22 cellular contexts compared by ENCODE assay signal in the genomic region with DNA sequence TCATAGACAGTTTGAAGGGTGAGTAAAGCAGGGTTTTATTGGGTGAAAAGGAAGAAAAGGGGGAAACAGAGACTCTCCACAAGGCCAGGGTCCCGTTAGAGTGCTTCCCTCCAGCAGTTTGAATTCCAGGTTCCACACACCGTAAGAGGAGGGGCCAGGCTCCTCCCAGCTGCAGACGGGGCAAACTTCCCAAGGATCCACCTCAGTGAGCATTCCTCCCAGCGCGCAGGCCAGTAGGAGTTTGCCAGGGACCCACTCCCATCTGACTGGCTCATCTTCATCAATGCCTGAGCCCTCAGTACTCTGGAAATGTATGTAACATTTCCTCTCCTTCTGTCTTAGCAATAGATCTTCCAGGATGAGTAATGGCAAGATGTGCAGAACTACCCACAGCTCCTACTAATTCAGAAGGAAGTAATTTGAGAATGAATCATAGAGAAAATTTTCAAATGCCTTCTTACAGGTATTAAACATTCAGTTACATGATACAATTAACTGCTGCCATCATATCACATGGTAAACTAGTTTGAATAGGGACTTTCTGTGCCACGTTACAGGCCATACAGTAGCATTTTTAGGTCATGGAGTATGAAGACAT. TPM values are rescaled to one million over a fixed set of nuclear protein-coding genes. Genes with fewer than 3 reads are reported as not detected.
A peak's percentile ranks its signal among the peaks of the same experiment; 100 is the strongest.
DNase-seq lines count a peak whose midpoint lies in the region; ATAC-seq and TF ChIP-seq lines count a peak whose summit lies in the region.
"Had no signal": no experiment of that assay in that cellular context is flagged by ENCODE, and none has a peak within 500 bp of the region (broad histone marks: within the 10 kb centered on the region; RNA-seq: fewer than 3 reads in every experiment).

No MANE protein-coding gene starts in this region.

- no peak overlapping the region for H3K27ac Mint-ChIP-seq in activated CD4-positive, alpha-beta T cell treated with anti-CD3 and anti-CD28 coated beads, Interleukin-2, amount 10 ng/mL, durations not matched to agents 7 days and 5 days
- H3K27ac Mint-ChIP-seq: natural killer cell treated with Interleukin-12 subunit alpha and Interleukin-12 subunit beta and Interleukin-15 and Interleukin-18, amount 100 ng/mL, for 72 hours; progenitor cell of endocrine pancreas; stimulated activated naive B cell treated with anti-CD40 and anti-IgM and Interleukin-4, amounts not matched to agents 10 μg/mL and 1 μg/mL and 100 μg/mL, for 72 hours had no signal

- no peak overlapping the region for H3K4me3 ChIP-seq in astrocyte of the spinal cord (ENCODE audit: low read depth, low read length)
- H3K4me3 ChIP-seq in aorta (ENCODE audit: low read length in 2 of 2), result no peak overlapping the region
- H3K4me3 ChIP-seq in SJCRH30, result no peak overlapping the region
- H3K4me3 ChIP-seq: coronary artery, SJSA1, tibial artery had no signal

- H3K4me1 Mint-ChIP-seq in activated CD4-positive, alpha-beta T cell treated with anti-CD3 and anti-CD28 coated beads, Interleukin-2, amount 10 ng/mL, durations not matched to agents 7 days and 5 days, result no peaks in the 10 kb centered on the region
- H3K4me1 Mint-ChIP-seq: stimulated activated naive B cell treated with anti-CD40 and anti-IgM and Interleukin-4, amounts not matched to agents 10 μg/mL and 1 μg/mL and 100 μg/mL, for 72 hours had no signal

- H3K9me3 ChIP-seq in aorta (ENCODE audit: control insufficient read depth, low read length) (no peaks in the 10 kb centered on the region), SJCRH30 (replicated peaks) (no peaks in the 10 kb centered on the region)
- H3K9me3 ChIP-seq: SJSA1, tibial artery had no signal

- H3K36me3 ChIP-seq in aorta (ENCODE audit: control insufficient read depth in 1 of 2, insufficient read depth in 2 of 2, low read length in 1 of 2), result no peaks in the 10 kb centered on the region
- H3K36me3 ChIP-seq in SJCRH30, result no peaks in the 10 kb centered on the region
- H3K36me3 ChIP-seq: SJSA1, tibial artery had no signal

- intact Hi-C loops in aorta (cut with DNase I), result no loop called here

- H3K4me1 ChIP-seq in aorta (ENCODE audit: control insufficient read depth in 1 of 2, insufficient read depth in 2 of 2, low read length in 2 of 2) (no peaks in the 10 kb centered on the region), SJCRH30 (no peaks in the 10 kb centered on the region)
- H3K4me1 ChIP-seq: SJSA1, tibial artery had no signal

- CTCF ChIA-PET in activated CD4-positive, alpha-beta T cell treated with anti-CD3 and anti-CD28 coated beads, Interleukin-2, amount 10 ng/mL, durations not matched to agents 7 days and 5 days (lab: Charles Lee), result no interaction called here

- no peaks in the 10 kb centered on the region for H3K27me3 Mint-ChIP-seq in activated CD4-positive, alpha-beta T cell treated with anti-CD3 and anti-CD28 coated beads, Interleukin-2, amount 10 ng/mL, durations not matched to agents 7 days and 5 days
- H3K27me3 Mint-ChIP-seq: natural killer cell treated with Interleukin-12 subunit alpha and Interleukin-12 subunit beta and Interleukin-15 and Interleukin-18, amount 100 ng/mL, for 72 hours; progenitor cell of endocrine pancreas; stimulated activated naive B cell treated with anti-CD40 and anti-IgM and Interleukin-4, amounts not matched to agents 10 μg/mL and 1 μg/mL and 100 μg/mL, for 72 hours had no signal

- H3K27me3 ChIP-seq in aorta (ENCODE audit: control insufficient read depth in 1 of 2, insufficient read depth in 2 of 2, low read length in 1 of 2) (no peaks in the 10 kb centered on the region), SJCRH30 (no peaks in the 10 kb centered on the region)
- H3K27me3 ChIP-seq: SJSA1, tibial artery had no signal

- 54 to 60% methylated on average over 6 of the region's 6 CpGs for WGBS in aorta, 2 donors

- ATAC-seq in aorta (ENCODE audit: low FRiP score), result peak; percentile 28
- ATAC-seq: activated CD4-positive, CD25-positive, alpha-beta regulatory T cell treated with anti-CD3 and anti-CD28 coated beads, Interleukin-2, amount 50 U/mL, for 24 hours; natural killer cell treated with Interleukin-12 subunit alpha and Interleukin-12 subunit beta and Interleukin-15 and Interleukin-18, amount 100 ng/mL, for 72 hours; stimulated activated naive B cell treated with anti-CD40 and anti-IgM and Interleukin-4, amounts not matched to agents 10 μg/mL and 1 μg/mL and 100 μg/mL, for 72 hours had no signal

- in situ Hi-C loops in astrocyte of the spinal cord (cut with HindIII; ENCODE audit: low sequenced_read_pairs), result no loop called here

- H3K4me3 Mint-ChIP-seq in activated CD4-positive, alpha-beta T cell treated with anti-CD3 and anti-CD28 coated beads, Interleukin-2, amount 10 ng/mL, durations not matched to agents 7 days and 5 days, result no peak overlapping the region
- H3K4me3 Mint-ChIP-seq: natural killer cell treated with Interleukin-12 subunit alpha and Interleukin-12 subunit beta and Interleukin-15 and Interleukin-18, amount 100 ng/mL, for 72 hours; stimulated activated naive B cell treated with anti-CD40 and anti-IgM and Interleukin-4, amounts not matched to agents 10 μg/mL and 1 μg/mL and 100 μg/mL, for 72 hours had no signal

- POLR2A ChIA-PET in activated CD4-positive, alpha-beta T cell treated with anti-CD3 and anti-CD28 coated beads, Interleukin-2, amount 10 ng/mL, durations not matched to agents 7 days and 5 days (lab: Charles Lee), result no interaction called here

- no peaks in the 10 kb centered on the region for H3K9me3 Mint-ChIP-seq in activated CD4-positive, alpha-beta T cell treated with anti-CD3 and anti-CD28 coated beads, Interleukin-2, amount 10 ng/mL, durations not matched to agents 7 days and 5 days
- H3K9me3 Mint-ChIP-seq: stimulated activated naive B cell treated with anti-CD40 and anti-IgM and Interleukin-4, amounts not matched to agents 10 μg/mL and 1 μg/mL and 100 μg/mL, for 72 hours had no signal

- no peak overlapping the region for H3K27ac ChIP-seq in aorta (ENCODE audit: low read depth in 1 of 2, low read length in 2 of 2)
- H3K27ac ChIP-seq in SJCRH30, result no peak overlapping the region
- H3K27ac ChIP-seq: coronary artery, SJSA1, tibial artery had no signal

- peak; percentile 91 for DNase-seq in HT1080 (ENCODE audit: low read depth)
- DNase-seq in astrocyte of the spinal cord (ENCODE audit: low read depth, low spot score), result peak; percentile 5
- DNase-seq in islet precursor cell, result peak; percentile 72
- no peak for DNase-seq in aorta
- no peak for DNase-seq in C1 segment of cervical spinal cord (lab: John Stamatoyannopoulos, UW)
- no peak for DNase-seq in SJCRH30
- no peak for DNase-seq in activated CD4-positive, alpha-beta T cell treated with anti-CD3 and anti-CD28 coated beads, Interleukin-2, amount 10 ng/mL, durations not matched to agents 7 days and 5 days
- DNase-seq: activated CD8-positive, alpha-beta memory T cell treated with anti-CD3 and anti-CD28 coated beads, Interleukin-2, amount 50 U/mL, for 4 hours; activated naive CD4-positive, alpha-beta T cell; anterior cingulate cortex; glutamatergic neuron; NCI-H1694 treated with DMSO at 0.1 percent for 48 hours; NCI-H510A; stimulated activated CD4-positive, alpha-beta T cell treated with anti-CD3 and anti-CD28 coated beads, Interleukin-15, amount 100 ng/mL, for 24 hours; stimulated activated naive B cell treated with anti-CD40 and anti-IgM and Interleukin-4, amounts not matched to agents 10 μg/mL and 1 μg/mL and 100 μg/mL, for 72 hours; T-helper 2 cell; tibial artery had no signal

- no peaks in the 10 kb centered on the region for H3K36me3 Mint-ChIP-seq in activated CD4-positive, alpha-beta T cell treated with anti-CD3 and anti-CD28 coated beads, Interleukin-2, amount 10 ng/mL, durations not matched to agents 7 days and 5 days (ENCODE audit: low read depth)
- H3K36me3 Mint-ChIP-seq: natural killer cell treated with Interleukin-12 subunit alpha and Interleukin-12 subunit beta and Interleukin-15 and Interleukin-18, amount 100 ng/mL, for 72 hours; stimulated activated naive B cell treated with anti-CD40 and anti-IgM and Interleukin-4, amounts not matched to agents 10 μg/mL and 1 μg/mL and 100 μg/mL, for 72 hours had no signal

- no peak for TF ChIP-seq CTCF in astrocyte of the spinal cord (IDR thresholded peaks at IDR 0.05; ENCODE audit: low read depth, low read length)

RNA-seq across cellular contexts. Expression of gene TRPC6, which starts 34.0 kb away (rescaled TPM):
- 0.10 and 0.11 TPM in 2 replicates for total RNA-seq in HT1080 (2014; rRNA removed; shearing (Covaris generic))
- 0.30 and 0.42 TPM in 2 replicates for polyA plus RNA-seq in HT1080 (2015; cell fraction: cytosol; rRNA removed)
- 0.16 and 0.57 TPM in 2 replicates for polyA plus RNA-seq in HT1080 (2015; cell fraction: nucleus; rRNA removed)
- 1 to 10 TPM; 2.6 to 5.4 TPM for total RNA-seq in aorta
- 1 to 10 TPM in 1 of 2 donors, under 1 TPM in 1; 0.38 to 4.5 TPM for polyA plus RNA-seq in aorta
- total RNA-seq in SJCRH30 (2014; rRNA removed; shearing (Covaris generic)), result not detected in 2 replicates
- not detected for total RNA-seq in activated CD4-positive, alpha-beta T cell treated with anti-CD3 and anti-CD28 coated beads, Interleukin-2, amount 10 ng/mL, durations not matched to agents 7 days and 5 days
- total RNA-seq: natural killer cell treated with Interleukin-12 subunit alpha and Interleukin-12 subunit beta and Interleukin-15 and Interleukin-18, amount 100 ng/mL, for 72 hours had no signal

Comparison
In these comparisons a context has a peak if more than half of its experiments do, and no peak if none do; other contexts are left out.
1. DNase-seq: peak in HT1080 (single experiment), astrocyte of the spinal cord (single experiment) and islet precursor cell (single experiment); none in aorta (0 of 2), C1 segment of cervical spinal cord (0 of 14), SJCRH30 (0 of 2) and activated CD4-positive, alpha-beta T cell treated with anti-CD3 and anti-CD28 coated beads, Interleukin-2, amount 10 ng/mL, durations not matched to agents 7 days and 5 days (single experiment).